In genomic region chr17:13337864-13338371, GRCh38 we compare ENCODE assay signal across 7 cellular contexts.
DNase-seq lines count a peak whose midpoint lies in the region; ATAC-seq and TF ChIP-seq lines count a peak whose summit lies in the region.

No MANE protein-coding gene starts in this region.

- TF ChIP-seq CTCF in neural crest cell (conservative IDR thresholded peaks at IDR 0.05) = peak; percentile 85

- H3K4me3 ChIP-seq in SJCRH30 = peak overlapping the region; percentile 53

- peak overlapping the region; percentile 4; the same call in 1 of the 2 replicates for H3K27ac ChIP-seq in SJCRH30

- peaks cover 29% of the 10 kb centered on the region for H3K4me1 Mint-ChIP-seq in neural crest cell

- ATAC-seq in GM21528 (IDR thresholded peaks at IDR 0.05; ENCODE audit: low FRiP score, unreplicated experiment) = no peak
- no peak for ATAC-seq in GM18907 (IDR thresholded peaks at IDR 0.05; ENCODE audit: unreplicated experiment)

- TF ChIP-seq POLR2A in erythroblast (IDR thresholded peaks at IDR 0.05; ENCODE audit: low read length) = no peak

- peaks cover 10% of the 10 kb centered on the region; the same call in 1 of the 2 replicates for H3K4me1 ChIP-seq in SJCRH30

- H3K27ac Mint-ChIP-seq in neural crest cell (ENCODE audit: unreplicated experiment) = no peak overlapping the region

- peak; percentile 58 for DNase-seq in Daoy (ENCODE audit: low read depth)
- DNase-seq in HT1080 (ENCODE audit: low read depth) = peak; percentile 79
- DNase-seq in SJCRH30 = peak; percentile 76 to 94
- DNase-seq in erythroblast (lab: John Stamatoyannopoulos, UW) = peak; percentile 26 to 48
- peak; percentile 36 for DNase-seq in neural crest cell (ENCODE audit: low read depth, low spot score)

- H3K36me3 Mint-ChIP-seq in neural crest cell (ENCODE audit: low read depth) = no peaks in the 10 kb centered on the region

- H3K9me3 Mint-ChIP-seq in neural crest cell = no peaks in the 10 kb centered on the region

- H3K27me3 Mint-ChIP-seq in neural crest cell (ENCODE audit: low read depth) = no peaks in the 10 kb centered on the region

- no peaks in the 10 kb centered on the region for H3K27me3 ChIP-seq in SJCRH30

- no peaks in the 10 kb centered on the region for H3K9me3 ChIP-seq in SJCRH30 (replicated peaks)

- H3K4me3 Mint-ChIP-seq in neural crest cell = peak overlapping the region; percentile 79

- H3K36me3 ChIP-seq in SJCRH30 = no peaks in the 10 kb centered on the region
